15 cellular contexts compared by ENCODE assay signal in the genomic region with DNA sequence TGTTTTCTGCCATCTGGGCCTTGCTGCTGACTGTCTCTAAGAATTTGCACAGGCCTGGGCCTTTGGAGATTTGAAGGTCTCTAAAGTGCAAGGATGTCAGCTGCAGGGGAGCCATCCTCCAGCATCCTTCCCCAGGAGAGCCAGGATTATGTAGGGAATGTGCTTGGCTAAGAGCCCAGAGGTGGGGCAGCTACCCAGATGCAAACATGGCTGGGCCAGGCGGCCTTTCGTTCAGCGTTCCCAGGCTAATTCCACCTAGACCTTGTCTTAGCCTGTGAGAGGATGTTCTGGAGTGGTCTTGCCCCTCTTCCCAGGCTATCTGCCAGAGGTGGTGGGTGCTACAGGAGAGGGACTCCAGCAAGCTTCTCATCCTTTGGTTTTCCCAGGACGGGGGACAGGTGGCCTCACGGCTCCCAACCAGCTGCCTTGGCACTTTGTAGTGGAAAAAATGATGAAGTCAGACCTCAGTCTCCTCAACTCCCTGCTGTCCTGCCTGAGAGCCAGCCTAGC. TPM values are rescaled to one million over a fixed set of nuclear protein-coding genes. Genes with fewer than 3 reads are reported as not detected.
DNase-seq lines count a peak whose midpoint lies in the region; ATAC-seq, FAIRE-seq and TF ChIP-seq lines count a peak whose summit lies in the region.
"Had no signal": no experiment of that assay in that cellular context is flagged by ENCODE, and none has a peak within 500 bp of the region (broad histone marks: within the 10 kb centered on the region; RNA-seq: fewer than 3 reads in every experiment).

No MANE protein-coding gene starts in this region.

- H3K4me3 ChIP-seq in IMR-90 (ENCODE audit: insufficient read depth, low read depth, low read length) (no peak overlapping the region), left ventricle myocardium inferior (no peak overlapping the region)
- H3K4me3 ChIP-seq: Peyer's patch had no signal

- no TSS peak for BruUV-seq in IMR-90 (replicated peaks; lab: Mats Ljungman, UMichigan)

- 0 out of 2 replicates have a peak overlapping the region, but pooled peaks have one; percentile 2 for H3K9ac ChIP-seq in IMR-90 (ENCODE audit: low read depth, low read length)

- no peak for TF ChIP-seq CTCF in IMR-90 (conservative IDR thresholded peaks at IDR 0.05; ENCODE audit: low read depth, low read length)
- TF ChIP-seq CTCF in RWPE1 (conservative IDR thresholded peaks at IDR 0.05; ENCODE audit: low read depth) = no peak
- TF ChIP-seq CTCF in left ventricle myocardium inferior (IDR thresholded peaks at IDR 0.05; ENCODE audit: borderline replicate concordance) = no peak

- POLR2A ChIA-PET in IMR-90 (lab: Charles Lee; ENCODE audit: unreplicated experiment) (no interaction called here), RWPE1 (lab: Yijun Ruan, JAX; ENCODE audit: low non-redundant PET) (no interaction called here)

- H2AK5ac ChIP-seq in IMR-90 (ENCODE audit: low read depth, low read length) = no peak overlapping the region

- peak overlapping the region; percentile 30; the same call in 1 of the 2 replicates for H3K18ac ChIP-seq in IMR-90 (ENCODE audit: low read depth, low read length)

- H2AK9ac ChIP-seq in IMR-90 (replicated peaks; ENCODE audit: low read depth, low read length, poor library complexity) = no peak overlapping the region

- TF ChIP-seq RAD21 in IMR-90 (IDR thresholded peaks at IDR 0.05; ENCODE audit: low read length) = no peak

- no peaks in the 10 kb centered on the region; the same call in none of the 2 replicates for H3K9me1 ChIP-seq in IMR-90 (ENCODE audit: insufficient read depth, low read length)

- intact Hi-C loops in IMR-90 (cut with micrococcal nuclease) (no loop called here), left ventricle myocardium inferior (cut with micrococcal nuclease) (no loop called here)

- no peak overlapping the region for H3K4me2 ChIP-seq in IMR-90 (ENCODE audit: low read depth, low read length)

- peak overlapping the region in 1 of 2 experiments; percentile 24; a peak in 1 of 4 replicates for H4K8ac ChIP-seq in IMR-90 (ENCODE audit: low read depth in 2 of 2, low read length in 2 of 2)

- peak overlapping the region; percentile 32; the same call in 1 of the 2 replicates for H4K5ac ChIP-seq in IMR-90 (ENCODE audit: low read depth, low read length)

- peaks cover 17% of the 10 kb centered on the region for H3K4me1 ChIP-seq in IMR-90 (ENCODE audit: control insufficient read depth, insufficient read depth, low read length)
- H3K4me1 ChIP-seq in left ventricle myocardium inferior = peaks cover 23% of the 10 kb centered on the region
- H3K4me1 ChIP-seq: Peyer's patch had no signal

- peaks cover 6% of the 10 kb centered on the region; the same call in 1 of the 2 replicates for H3K27me3 ChIP-seq in IMR-90 (ENCODE audit: control insufficient read depth, insufficient read depth, low read length)
- peaks cover 22% of the 10 kb centered on the region for H3K27me3 ChIP-seq in left ventricle myocardium inferior (ENCODE audit: low read depth)
- H3K27me3 ChIP-seq: Peyer's patch had no signal

- H2AFZ ChIP-seq in IMR-90 (replicated peaks; ENCODE audit: low read length, poor library complexity) = no peak overlapping the region

- in situ Hi-C loops in IMR-90 (cut with MboI; ENCODE audit: low sequenced_read_pairs) = no loop called here

- WGBS in IMR-90 (ENCODE audit: extremely low coverage in 2 of 2, insufficient read length in 1 of 2), 2 experiments = no CpG with 5 or more reads among the region's 5 CpGs

- H3K23ac ChIP-seq in IMR-90 (ENCODE audit: low read depth, low read length) = no peak overlapping the region

- no peak overlapping the region for H3K56ac ChIP-seq in IMR-90 (ENCODE audit: extremely low read depth, insufficient read depth, low read length)

- DNase-seq in IMR-90 (no peak), RWPE1 (ENCODE audit: low spot score) (no peak), left ventricle myocardium inferior (no peak), GM19239 (ENCODE audit: insufficient read length, low spot score) (no peak)
- peak; percentile 18 for DNase-seq in stimulated activated CD8-positive, alpha-beta memory T cell treated with anti-CD3 and anti-CD28 coated beads, Interleukin-4, amount 100 ng/mL, for 48 hours
- DNase-seq: activated T-cell treated with anti-CD3 and anti-CD28 coated beads, Interleukin-2, amount 50 U/mL, for 1 hour; NCI-H187; nucleus accumbens; Peyer's patch; trophoblast cell had no signal

- H3K4ac ChIP-seq in IMR-90 (ENCODE audit: low read depth, low read length) = no peak overlapping the region

- H3K36me3 ChIP-seq in IMR-90 (ENCODE audit: control insufficient read depth, insufficient read depth, low read length) = no peaks in the 10 kb centered on the region
- H3K36me3 ChIP-seq in left ventricle myocardium inferior = no peaks in the 10 kb centered on the region
- H3K36me3 ChIP-seq: Peyer's patch had no signal

- no peak overlapping the region for H2BK20ac ChIP-seq in IMR-90 (ENCODE audit: low read depth, low read length)

- ATAC-seq in IMR-90 (ENCODE audit: low read depth) (no peak), HG03439 (IDR thresholded peaks at IDR 0.05; ENCODE audit: unreplicated experiment) (no peak), HG02884 (IDR thresholded peaks at IDR 0.05; ENCODE audit: unreplicated experiment) (no peak)

- no peaks in the 10 kb centered on the region for H4K20me1 ChIP-seq in IMR-90 (ENCODE audit: insufficient read depth, low read length)

- no peak for TF ChIP-seq POLR2A in IMR-90 (IDR thresholded peaks at IDR 0.05; ENCODE audit: low read depth, low read length)

- dilution Hi-C loops in IMR-90 (cut with HindIII; ENCODE audit: low sequenced_read_pairs, unreplicated experiment) = no loop called here

- H2BK5ac ChIP-seq in IMR-90 (ENCODE audit: low read depth, low read length, poor library complexity, severe bottlenecking) = no peak overlapping the region

- no peak for FAIRE-seq in GM19239 (lab: Jason Lieb, UNC)
- FAIRE-seq: D721Med, GM12891, islet of Langerhans had no signal

- H4K91ac ChIP-seq in IMR-90 (ENCODE audit: insufficient read depth, low read depth, low read length) = peak overlapping the region; percentile 55; the same call in 1 of the 2 replicates

- H2BK120ac ChIP-seq in IMR-90 (ENCODE audit: low read depth, low read length) = no peak overlapping the region

- H3K14ac ChIP-seq in IMR-90 (replicated peaks; ENCODE audit: low read depth, low read length) = no peak overlapping the region

- H2BK15ac ChIP-seq in IMR-90 (ENCODE audit: low read depth, low read length) = no peak overlapping the region; the same call in 2 of the 3 replicates

- H3K79me1 ChIP-seq in IMR-90 (ENCODE audit: low read depth in 1 of 2, low read length in 2 of 2) = no peaks in the 10 kb centered on the region

- CTCF ChIA-PET in IMR-90 (lab: Yijun Ruan, JAX) = no interaction called here
- CTCF ChIA-PET in RWPE1 (lab: Yijun Ruan, JAX) = interaction anchor here (0.6 to 2.0 kb wide), 2 partner anchors 34 to 49 kb away, joined by 5 to 7 read pairs; no protein-coding TSS in a partner anchor

- H3K27ac ChIP-seq in IMR-90 (ENCODE audit: insufficient read depth, low read length) = no peak overlapping the region
- H3K27ac ChIP-seq in RWPE1 = peak overlapping the region; percentile 11; the same call in 1 of the 2 replicates
- peak overlapping the region; percentile 83 for H3K27ac ChIP-seq in left ventricle myocardium inferior (replicated peaks)
- H3K27ac ChIP-seq: Peyer's patch had no signal

- H3K9me3 ChIP-seq in IMR-90 (ENCODE audit: control insufficient read depth, insufficient read depth, low read length) = peaks cover 2% of the 10 kb centered on the region; the same call in 1 of the 2 replicates
- H3K9me3 ChIP-seq in left ventricle myocardium inferior (replicated peaks) = peaks cover 8% of the 10 kb centered on the region
- H3K9me3 ChIP-seq: Peyer's patch had no signal

TF ChIP-seq in IMR-90, 13 proteins besides CTCF, POLR2A, EP300 and RAD21:
- no peak for TF ChIP-seq RCOR1 (IDR thresholded peaks at IDR 0.05; ENCODE audit: insufficient replicate concordance, low read length)
- TF ChIP-seq, protein P1, sequence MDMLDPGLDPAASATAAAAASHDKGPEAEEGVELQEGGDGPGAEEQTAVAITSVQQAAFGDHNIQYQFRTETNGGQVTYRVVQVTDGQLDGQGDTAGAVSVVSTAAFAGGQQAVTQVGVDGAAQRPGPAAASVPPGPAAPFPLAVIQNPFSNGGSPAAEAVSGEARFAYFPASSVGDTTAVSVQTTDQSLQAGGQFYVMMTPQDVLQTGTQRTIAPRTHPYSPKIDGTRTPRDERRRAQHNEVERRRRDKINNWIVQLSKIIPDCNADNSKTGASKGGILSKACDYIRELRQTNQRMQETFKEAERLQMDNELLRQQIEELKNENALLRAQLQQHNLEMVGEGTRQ (IDR thresholded peaks at IDR 0.05; ENCODE audit: low read depth, low read length) = no peak
- no peak for TF ChIP-seq MXI1 (IDR thresholded peaks at IDR 0.05; ENCODE audit: borderline replicate concordance, low read depth, low read length)
- TF ChIP-seq SMC3 (IDR thresholded peaks at IDR 0.05; ENCODE audit: low read depth, low read length) = no peak
- no peak for TF ChIP-seq MAZ (IDR thresholded peaks at IDR 0.05; ENCODE audit: borderline replicate concordance, low read depth, low read length)
- no peak for TF ChIP-seq RFX5 (IDR thresholded peaks at IDR 0.05; ENCODE audit: low read depth, low read length)
- TF ChIP-seq, protein P2, sequence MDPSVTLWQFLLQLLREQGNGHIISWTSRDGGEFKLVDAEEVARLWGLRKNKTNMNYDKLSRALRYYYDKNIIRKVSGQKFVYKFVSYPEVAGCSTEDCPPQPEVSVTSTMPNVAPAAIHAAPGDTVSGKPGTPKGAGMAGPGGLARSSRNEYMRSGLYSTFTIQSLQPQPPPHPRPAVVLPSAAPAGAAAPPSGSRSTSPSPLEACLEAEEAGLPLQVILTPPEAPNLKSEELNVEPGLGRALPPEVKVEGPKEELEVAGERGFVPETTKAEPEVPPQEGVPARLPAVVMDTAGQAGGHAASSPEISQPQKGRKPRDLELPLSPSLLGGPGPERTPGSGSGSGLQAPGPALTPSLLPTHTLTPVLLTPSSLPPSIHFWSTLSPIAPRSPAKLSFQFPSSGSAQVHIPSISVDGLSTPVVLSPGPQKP (IDR thresholded peaks at IDR 0.05; ENCODE audit: borderline replicate concordance, low read depth, low read length) = no peak
- no peak for TF ChIP-seq FOS (IDR thresholded peaks at IDR 0.05; ENCODE audit: low read depth, low read length)
- TF ChIP-seq CEBPB (IDR thresholded peaks at IDR 0.05; ENCODE audit: low read depth, low read length) = no peak
- TF ChIP-seq BHLHE40 (IDR thresholded peaks at IDR 0.05; ENCODE audit: low read depth, low read length) = no peak
- TF ChIP-seq MAFK (IDR thresholded peaks at IDR 0.05; ENCODE audit: low read depth, low read length) = no peak
- TF ChIP-seq CHD1 (IDR thresholded peaks at IDR 0.05; ENCODE audit: low read depth, low read length) = no peak
- TF ChIP-seq NFE2L2 (IDR thresholded peaks at IDR 0.05; ENCODE audit: low read depth, low read length) = no peak

RNA-seq across cellular contexts. Expression of a gene that starts 7.7 kb away (rescaled TPM):
- total RNA-seq in IMR-90 (2012; rRNA removed) (1.1 and 1.6 TPM in 2 replicates), left ventricle myocardium inferior (26.3 TPM)
- polyA plus RNA-seq in IMR-90 (2012; rRNA removed) = 2.4 and 2.6 TPM in 2 replicates
- polyA plus RNA-seq in IMR-90 (2012; cell fraction: cytosol; rRNA removed) = 1.3 and 4.5 TPM in 2 replicates
- 1.7 and 2.0 TPM in 2 replicates for polyA plus RNA-seq in IMR-90 (2012; cell fraction: nucleus; rRNA removed; ENCODE audit: low replicate concordance)

Comparison
In these comparisons a context has a peak if more than half of its experiments do, and no peak if none do; other contexts are left out.
1. RNA of a gene that starts 7.7 kb away (total RNA-seq): 26.3 TPM in left ventricle myocardium inferior (single experiment); 1.1 to 1.6 TPM in IMR-90; every median in the first group is over 10 times any median in the second.